Comparison of ENCODE assay signal across 23 cellular contexts in genomic region chr14:104732931-104733681, GRCh38. TPM values are rescaled to one million over a fixed set of nuclear protein-coding genes. Genes with fewer than 3 reads are reported as not detected.
A peak's percentile ranks its signal among the peaks of the same experiment; 100 is the strongest.
DNase-seq lines count a peak whose midpoint lies in the region; ATAC-seq, FAIRE-seq and TF ChIP-seq lines count a peak whose summit lies in the region.
"Had no signal": no experiment of that assay in that cellular context is flagged by ENCODE, and none has a peak within 500 bp of the region (broad histone marks: within the 10 kb centered on the region; RNA-seq: fewer than 3 reads in every experiment).

No MANE protein-coding gene starts in this region.

- DNase-seq in K562 (ENCODE audit: extremely low read depth in 1 of 4, low spot score in 3 of 4) (no peak), left colon (peak; percentile 82 to 87), HCEC 1CT (no peak), RCC 7860 (ENCODE audit: low spot score) (no peak), D721Med (ENCODE audit: insufficient read length, low spot score) (no peak)
- DNase-seq in stimulated activated effector memory CD8-positive, alpha-beta T cell treated with anti-CD3 and anti-CD28 coated beads, Interleukin-12 subunit alpha, Interleukin-12 subunit beta, amount 100 ng/mL, for 72 hours (ENCODE audit: low spot score in 2 of 2) = no peak
- DNase-seq: activated CD4-positive, alpha-beta T cell treated with anti-CD3 and anti-CD28 coated beads, Interleukin-2, amount 50 U/mL, for 4 hours; activated naive CD8-positive, alpha-beta T cell treated with anti-CD3 and anti-CD28 coated beads, Interleukin-2, amount 10 ng/mL, durations not matched to agents 7 days and 5 days; activated T-cell treated with anti-CD3 and anti-CD28 coated beads, Interleukin-2, amount 50 U/mL, for 4 hours; DMS53; effector CD8-positive, alpha-beta T cell; HFFc6; MG63; NCI-H187; retina; stimulated activated CD4-positive, alpha-beta T cell treated with anti-CD3 and anti-CD28 coated beads, Interleukin-1b, Interleukin-23, amount 100 ng/mL, for 48 hours; SW 1271 had no signal

- ATAC-seq in K562 (no peak), left colon (peak; percentile 80), HG02678 (IDR thresholded peaks at IDR 0.05; ENCODE audit: unreplicated experiment) (no peak)
- ATAC-seq in stimulated activated effector memory CD8-positive, alpha-beta T cell treated with anti-CD3 and anti-CD28 coated beads, Interleukin-12 subunit alpha, Interleukin-12 subunit beta, amount 100 ng/mL, for 72 hours = no peak
- ATAC-seq: activated T-cell treated with anti-CD3 and anti-CD28 coated beads, Interleukin-2, amount 50 U/mL, for 4 hours had no signal

- H3K4me1 ChIP-seq in HEK293 (ENCODE audit: control insufficient read depth, insufficient read depth, low read length) = no peaks in the 10 kb centered on the region
- H3K4me1 ChIP-seq in K562 (replicated peaks in 1 of 2; ENCODE audit: control insufficient read depth in 2 of 2, insufficient read depth in 2 of 2, low read length in 2 of 2) = peaks cover 9 to 72% of the 10 kb centered on the region in 2 experiments

- intact Hi-C loops in K562 (cut with micrococcal nuclease) = no loop called here
- intact Hi-C loops in left colon (cut with DNase I, micrococcal nuclease) = no loop called here

- H3K9ac ChIP-seq in K562 (ENCODE audit: insufficient read depth in 1 of 2, low read depth in 2 of 2, low read length in 2 of 2) = no peak overlapping the region; a peak in 1 of 4 replicates

- H3K27ac Mint-ChIP-seq in stimulated activated effector memory CD8-positive, alpha-beta T cell treated with anti-CD3 and anti-CD28 coated beads, Interleukin-12 subunit alpha, Interleukin-12 subunit beta, amount 100 ng/mL, for 72 hours = peak overlapping the region; percentile 71
- H3K27ac Mint-ChIP-seq: activated naive CD8-positive, alpha-beta T cell treated with anti-CD3 and anti-CD28 coated beads, Interleukin-2, amount 10 ng/mL, durations not matched to agents 7 days and 5 days; HFFc6 had no signal

- peaks cover 3% of the 10 kb centered on the region; the same call in 1 of the 3 replicates for H3K79me2 ChIP-seq in K562 (ENCODE audit: control insufficient read depth, insufficient read depth, low read length)

- H2AFZ ChIP-seq in K562 (ENCODE audit: low read depth, low read length) = no peak overlapping the region

- H3K27ac ChIP-seq in HEK293 (ENCODE audit: extremely low read depth, low read depth, low read length) = no peak overlapping the region
- H3K27ac ChIP-seq in K562 (ENCODE audit: extremely low read depth, low read depth, low read length) = no peak overlapping the region
- H3K27ac ChIP-seq: C4-2B, cardiac muscle cell, suprapubic skin had no signal

- WGBS in K562 (ENCODE audit: insufficient coverage, low coverage, missing lambda C conversion rate) = 64% methylated on average over 5 of the region's 23 CpGs

- H3K4me3 ChIP-seq in HEK293 (ENCODE audit: low read depth, low read length) (no peak overlapping the region), K562 (no peak overlapping the region)
- H3K4me3 ChIP-seq: cardiac muscle cell, lung, MG63, suprapubic skin had no signal

- H3K9me1 ChIP-seq in K562 (ENCODE audit: control insufficient read depth, insufficient read depth, low read length) = peaks cover 4% of the 10 kb centered on the region

- TF ChIP-seq EP300 in K562 (IDR thresholded peaks at IDR 0.05; ENCODE audit: low read length) = no peak

- CTCF ChIA-PET in HEK293 (lab: Yijun Ruan, JAX) (interaction anchor here (1.0 kb wide), 1 partner anchor 24 kb away, joined by 4 read pairs; no protein-coding TSS in a partner anchor), K562 (lab: Yijun Ruan, JAX; ENCODE audit: low intra/inter-chr PET ratio) (no interaction called here)

- POLR2A ChIA-PET in HEK293 (lab: Yijun Ruan, JAX) (no interaction called here), K562 (lab: Yijun Ruan, JAX) (interaction anchor here (0.6 kb wide), 1 partner anchor 33 kb away, joined by 5 read pairs; no protein-coding TSS in a partner anchor)

- H3K36me3 ChIP-seq in HEK293 (ENCODE audit: control insufficient read depth in 2 of 2, insufficient read depth in 1 of 2, low read length in 2 of 2) (no peaks in the 10 kb centered on the region), K562 (ENCODE audit: control insufficient read depth, insufficient read depth, low read length) (no peaks in the 10 kb centered on the region)
- H3K36me3 ChIP-seq: cardiac muscle cell, MG63, suprapubic skin had no signal

- no peak for TF ChIP-seq POLR2A in K562 (conservative IDR thresholded peaks at IDR 0.05)

- FAIRE-seq in K562 (lab: Jason Lieb, UNC) = no peak
- FAIRE-seq in RCC 7860 (lab: Jason Lieb, UNC) = no peak
- FAIRE-seq in D721Med (lab: Jason Lieb, UNC) = no peak

- H3K4me1 Mint-ChIP-seq in stimulated activated effector memory CD8-positive, alpha-beta T cell treated with anti-CD3 and anti-CD28 coated beads, Interleukin-12 subunit alpha, Interleukin-12 subunit beta, amount 100 ng/mL, for 72 hours = peaks cover 5% of the 10 kb centered on the region
- H3K4me1 Mint-ChIP-seq: activated naive CD8-positive, alpha-beta T cell treated with anti-CD3 and anti-CD28 coated beads, Interleukin-2, amount 10 ng/mL, durations not matched to agents 7 days and 5 days had no signal

- no peak overlapping the region for H3K4me3 Mint-ChIP-seq in stimulated activated effector memory CD8-positive, alpha-beta T cell treated with anti-CD3 and anti-CD28 coated beads, Interleukin-12 subunit alpha, Interleukin-12 subunit beta, amount 100 ng/mL, for 72 hours
- H3K4me3 Mint-ChIP-seq: activated naive CD8-positive, alpha-beta T cell treated with anti-CD3 and anti-CD28 coated beads, Interleukin-2, amount 10 ng/mL, durations not matched to agents 7 days and 5 days; activated T-cell treated with anti-CD3 and anti-CD28 coated beads, Interleukin-2, amount 50 U/mL, for 4 hours; HFFc6 had no signal

- no peaks in the 10 kb centered on the region for H3K36me3 Mint-ChIP-seq in stimulated activated effector memory CD8-positive, alpha-beta T cell treated with anti-CD3 and anti-CD28 coated beads, Interleukin-12 subunit alpha, Interleukin-12 subunit beta, amount 100 ng/mL, for 72 hours
- H3K36me3 Mint-ChIP-seq: activated naive CD8-positive, alpha-beta T cell treated with anti-CD3 and anti-CD28 coated beads, Interleukin-2, amount 10 ng/mL, durations not matched to agents 7 days and 5 days had no signal

- H3K9me3 Mint-ChIP-seq in stimulated activated effector memory CD8-positive, alpha-beta T cell treated with anti-CD3 and anti-CD28 coated beads, Interleukin-12 subunit alpha, Interleukin-12 subunit beta, amount 100 ng/mL, for 72 hours = no peaks in the 10 kb centered on the region
- H3K9me3 Mint-ChIP-seq: activated naive CD8-positive, alpha-beta T cell treated with anti-CD3 and anti-CD28 coated beads, Interleukin-2, amount 10 ng/mL, durations not matched to agents 7 days and 5 days; activated T-cell treated with anti-CD3 and anti-CD28 coated beads, Interleukin-2, amount 50 U/mL, for 4 hours had no signal

- H4K20me1 ChIP-seq in K562 (replicated peaks; ENCODE audit: control insufficient read depth, insufficient read depth, low read length) = no peaks in the 10 kb centered on the region; the same call in 1 of the 2 replicates

- TF ChIP-seq CTCF in HEK293 (tag by site-specific recombination; IDR thresholded peaks at IDR 0.05) (no peak), K562 (IDR thresholded peaks at IDR 0.05 in 2 of 3, conservative IDR thresholded peaks at IDR 0.05 in 1 of 3; ENCODE audit: insufficient read depth in 2 of 3, low read depth in 1 of 3, low read length in 3 of 3) (no peak), D721Med (IDR thresholded peaks at IDR 0.05; ENCODE audit: insufficient read depth, missing control alignments) (no peak)

- no peaks in the 10 kb centered on the region for H3K9me3 ChIP-seq in HEK293 (ENCODE audit: control insufficient read depth, insufficient read depth, low read depth, low read length)
- no peaks in the 10 kb centered on the region for H3K9me3 ChIP-seq in K562 (replicated peaks; ENCODE audit: control insufficient read depth, insufficient read depth, low read depth, low read length)
- H3K9me3 ChIP-seq: MG63, suprapubic skin had no signal

- no peak for TF ChIP-seq RAD21 in K562 (CRISPR knock-in tag; conservative IDR thresholded peaks at IDR 0.05 in 1 of 2, IDR thresholded peaks at IDR 0.05 in 1 of 2)

- in situ Hi-C loops in K562 (cut with MboI) = no loop called here

- BruUV-seq in K562 (replicated peaks; lab: Mats Ljungman, UMichigan) = no TSS peak

- H3K27me3 ChIP-seq in K562 (ENCODE audit: control insufficient read depth in 2 of 2, insufficient read depth in 2 of 2, low read length in 2 of 2) = no peaks in the 10 kb centered on the region
- H3K27me3 ChIP-seq: cardiac muscle cell, MG63, suprapubic skin had no signal

- H3K4me2 ChIP-seq in K562 (ENCODE audit: insufficient read depth, low read length) = no peak overlapping the region

RNA-seq across cellular contexts. Expression of gene ADSS1, which starts 9.1 kb away (rescaled TPM):
- 17.1 and 35.0 TPM in 2 replicates for total RNA-seq in K562 (2011; cell fraction: chromatin; rRNA removed; ENCODE audit: low replicate concordance)
- 12.5 and 17.5 TPM in 2 replicates for total RNA-seq in K562 (2011; cell fraction: nucleolus; rRNA removed)
- 16.8 and 20.0 TPM in 2 replicates for total RNA-seq in K562 (2011; cell fraction: nucleoplasm; rRNA removed)
- total RNA-seq in K562 (2014; rRNA removed) (4.4 and 5.9 TPM in 2 replicates), K562 (2014; rRNA removed; fragmentation: Illumina TruSeq; extraction: Trizol) (2.0 and 2.2 TPM in 2 replicates), K562 (2015; rRNA removed; fragmentation: Illumina TruSeq; extraction: Trizol) (3.5 and 3.6 TPM in 2 replicates), K562 (2021) (4.2 and 4.9 TPM in 2 replicates), left colon (1 to 10 TPM; 3.3 to 4.4 TPM)
- polyA plus RNA-seq in K562 (2011; rRNA removed) (4.2 and 5.2 TPM in 2 replicates), K562 (2014; fragmentation: Illumina TruSeq; extraction: Trizol) (3.9 and 4.3 TPM in 2 replicates), K562 (2014; fragmentation: Nextera tagmentation; extraction: Ambion mirVana) (under 1 TPM; 0.53 to 0.74 TPM), K562 (2014; rRNA removed) (3.6 and 5.3 TPM in 2 replicates)
- polyA plus RNA-seq in K562 (2011; cell fraction: cytosol; rRNA removed) = 2.7 and 4.0 TPM in 2 replicates
- polyA plus RNA-seq in K562 (2011; cell fraction: nucleus; rRNA removed) = 39.1 and 54.9 TPM in 2 replicates
- 6.0 and 16.4 TPM in 2 replicates for polyA plus RNA-seq in K562 (2012)
- 2.6 and 2.7 TPM in 2 replicates for polyA minus RNA-seq in K562 (2011; rRNA and poly(A)+ RNA removed)
- polyA minus RNA-seq in K562 (2011; cell fraction: cytosol; rRNA and poly(A)+ RNA removed) = 1.3 and 1.6 TPM in 2 replicates
- polyA minus RNA-seq in K562 (2011; cell fraction: nucleus; rRNA and poly(A)+ RNA removed) = 6.4 and 9.8 TPM in 2 replicates

RNA-seq across cellular contexts. Expression of gene SIVA1, which starts 19.8 kb away (rescaled TPM):
- 12.2 and 40.0 TPM in 2 replicates for total RNA-seq in K562 (2011; cell fraction: chromatin; rRNA removed; ENCODE audit: low replicate concordance)
- 43.4 and 62.2 TPM in 2 replicates for total RNA-seq in K562 (2011; cell fraction: nucleolus; rRNA removed)
- total RNA-seq in K562 (2011; cell fraction: nucleoplasm; rRNA removed) = 31.2 and 34.7 TPM in 2 replicates
- total RNA-seq in K562 (2014; rRNA removed) (186 and 216 TPM in 2 replicates), K562 (2014; rRNA removed; fragmentation: Illumina TruSeq; extraction: Trizol) (4.8 and 6.1 TPM in 2 replicates), K562 (2015; rRNA removed; fragmentation: Illumina TruSeq; extraction: Trizol) (55.9 and 57.8 TPM in 2 replicates), K562 (2021) (111 and 113 TPM in 2 replicates), left colon (10 to 100 TPM; 53.2 to 59.3 TPM)
- polyA plus RNA-seq in K562 (2011; rRNA removed) (54.2 and 66.2 TPM in 2 replicates), K562 (2014; fragmentation: Illumina TruSeq; extraction: Trizol) (7.8 and 43.9 TPM in 2 replicates), K562 (2014; fragmentation: Nextera tagmentation; extraction: Ambion mirVana) (10 to 100 TPM in 1 of 2 experiments, 1 to 10 TPM in 1; 4.2 to 20.6 TPM), K562 (2014; rRNA removed) (138 and 148 TPM in 2 replicates)
- 115 and 354 TPM in 2 replicates for polyA plus RNA-seq in K562 (2011; cell fraction: cytosol; rRNA removed)
- 75.6 and 121 TPM in 2 replicates for polyA plus RNA-seq in K562 (2011; cell fraction: nucleus; rRNA removed)
- 69.5 and 80.9 TPM in 2 replicates for polyA plus RNA-seq in K562 (2012)
- 6.6 and 10.6 TPM in 2 replicates for polyA minus RNA-seq in K562 (2011; rRNA and poly(A)+ RNA removed)
- polyA minus RNA-seq in K562 (2011; cell fraction: cytosol; rRNA and poly(A)+ RNA removed) = 31.0 and 34.2 TPM in 2 replicates
- polyA minus RNA-seq in K562 (2011; cell fraction: nucleus; rRNA and poly(A)+ RNA removed) = 16.2 and 20.1 TPM in 2 replicates

RNA-seq across cellular contexts. Expression of gene INF2, which starts 43.7 kb away (rescaled TPM):
- 30.6 and 91.0 TPM in 2 replicates for total RNA-seq in K562 (2011; cell fraction: chromatin; rRNA removed; ENCODE audit: low replicate concordance)
- 44.5 and 47.5 TPM in 2 replicates for total RNA-seq in K562 (2011; cell fraction: nucleolus; rRNA removed)
- total RNA-seq in K562 (2011; cell fraction: nucleoplasm; rRNA removed) = 33.6 and 37.9 TPM in 2 replicates
- total RNA-seq in K562 (2014; rRNA removed) (24.9 and 28.8 TPM in 2 replicates), K562 (2014; rRNA removed; fragmentation: Illumina TruSeq; extraction: Trizol) (2.8 and 4.4 TPM in 2 replicates), K562 (2015; rRNA removed; fragmentation: Illumina TruSeq; extraction: Trizol) (7.8 and 8.7 TPM in 2 replicates), K562 (2021) (30.7 and 31.3 TPM in 2 replicates), left colon (100 to 1,000 TPM; 187 to 203 TPM)
- polyA plus RNA-seq in K562 (2011; rRNA removed) (8.3 and 13.8 TPM in 2 replicates), K562 (2014; fragmentation: Illumina TruSeq; extraction: Trizol) (7.2 and 12.4 TPM in 2 replicates), K562 (2014; fragmentation: Nextera tagmentation; extraction: Ambion mirVana) (1 to 10 TPM in 1 of 2 experiments, under 1 TPM in 1; 0.56 to 1.4 TPM), K562 (2014; rRNA removed) (26.2 and 28.2 TPM in 2 replicates)
- 13.6 and 29.1 TPM in 2 replicates for polyA plus RNA-seq in K562 (2011; cell fraction: cytosol; rRNA removed)
- 35.1 and 63.6 TPM in 2 replicates for polyA plus RNA-seq in K562 (2011; cell fraction: nucleus; rRNA removed)
- polyA plus RNA-seq in K562 (2012) = 15.0 and 19.9 TPM in 2 replicates
- 3.5 and 6.1 TPM in 2 replicates for polyA minus RNA-seq in K562 (2011; rRNA and poly(A)+ RNA removed)
- 8.0 and 13.7 TPM in 2 replicates for polyA minus RNA-seq in K562 (2011; cell fraction: cytosol; rRNA and poly(A)+ RNA removed)
- 9.4 and 12.0 TPM in 2 replicates for polyA minus RNA-seq in K562 (2011; cell fraction: nucleus; rRNA and poly(A)+ RNA removed)

Comparison
In these comparisons a context has a peak if more than half of its experiments do, and no peak if none do; other contexts are left out.
1. DNase-seq: peak in left colon (2 of 2); none in K562 (0 of 4), stimulated activated effector memory CD8-positive, alpha-beta T cell treated with anti-CD3 and anti-CD28 coated beads, Interleukin-12 subunit alpha, Interleukin-12 subunit beta, amount 100 ng/mL, for 72 hours (0 of 2), HCEC 1CT (single experiment), RCC 7860 (single experiment) and D721Med (single experiment).